Comparison of ENCODE assay signal across 8 cellular contexts in the genomic region with DNA sequence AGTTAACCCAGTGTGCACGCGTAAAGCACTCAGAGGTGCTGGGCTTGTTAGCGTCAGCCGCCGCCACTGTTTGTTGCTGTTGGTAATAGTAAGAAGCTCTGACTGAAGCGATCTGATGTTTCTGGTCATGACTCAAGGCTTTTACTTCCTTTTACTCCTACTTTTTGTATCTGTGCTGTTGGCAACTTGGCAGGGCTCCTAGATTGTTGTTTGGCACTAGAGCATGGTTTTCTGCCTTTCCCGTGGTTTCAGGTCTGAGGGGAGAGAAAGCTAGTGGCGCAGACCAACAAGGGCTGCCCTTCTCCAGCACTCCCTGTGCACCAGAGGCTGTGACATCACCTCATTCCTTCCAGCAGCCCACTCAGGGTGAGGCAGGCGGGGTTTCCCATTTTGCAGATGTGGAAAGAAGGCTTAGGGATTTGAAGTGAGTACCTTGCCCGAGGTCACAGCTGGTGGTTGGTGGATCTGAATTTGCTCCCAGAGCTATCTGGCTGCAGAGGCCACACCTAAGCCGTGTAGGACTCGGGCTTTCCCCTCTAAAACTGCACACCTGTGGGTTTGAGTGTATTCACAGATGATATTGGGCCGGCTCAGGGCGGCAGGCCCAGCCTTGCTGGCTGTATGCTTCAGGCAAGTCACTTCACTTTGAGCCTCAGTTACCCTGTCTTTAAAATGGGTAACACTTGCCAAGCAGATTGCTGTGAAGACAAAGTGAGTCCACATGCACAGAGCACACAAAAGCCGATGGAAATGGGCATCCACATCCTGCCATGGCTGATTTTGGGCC. TPM values are rescaled to one million over a fixed set of nuclear protein-coding genes. Genes with fewer than 3 reads are reported as not detected.
A peak's percentile ranks its signal among the peaks of the same experiment; 100 is the strongest.
DNase-seq lines count a peak whose midpoint lies in the region; ATAC-seq and TF ChIP-seq lines count a peak whose summit lies in the region.

No MANE protein-coding gene starts in this region.

- ATAC-seq in right cardiac atrium (peak in 1 of 2 donors; percentile 3), left ventricle myocardium superior (no peak), GM19467 (IDR thresholded peaks at IDR 0.05; ENCODE audit: unreplicated experiment) (no peak), GM18909 (IDR thresholded peaks at IDR 0.05; ENCODE audit: poor library complexity, unreplicated experiment) (no peak)

- TF ChIP-seq POLR2A in adrenal gland (IDR thresholded peaks at IDR 0.05), result peak in 1 of 2 donors; percentile 65

- no peak for TF ChIP-seq CTCF in adrenal gland (IDR thresholded peaks at IDR 0.05)
- TF ChIP-seq CTCF in kidney epithelial cell (IDR thresholded peaks at IDR 0.05; ENCODE audit: insufficient read depth, low read length, poor library complexity, severe bottlenecking), result no peak

- peak in 2 of 3 donors; percentile 37 to 61 for DNase-seq in right cardiac atrium
- no peak for DNase-seq in left ventricle myocardium superior
- DNase-seq in adrenal gland, result peak; percentile 60 to 92 (median 89)
- DNase-seq in kidney epithelial cell (ENCODE audit: low read depth), result peak; percentile 72
- DNase-seq in NCI-H1930 (lab: John Stamatoyannopoulos, UW), result no peak
- no peak for DNase-seq in iPS-NIHi11 (ENCODE audit: low spot score)

- H3K27ac ChIP-seq in right cardiac atrium (ENCODE audit: low read length) (no peak overlapping the region), adrenal gland (peak overlapping the region; percentile 56 to 88 (median 77))

- H3K4me1 ChIP-seq in right cardiac atrium (ENCODE audit: control insufficient read depth, insufficient read depth, low read length) (peaks cover 9% of the 10 kb centered on the region), adrenal gland (replicated peaks in 1 of 2) (peaks cover 35 to 55% of the 10 kb centered on the region in 2 donors)

- H3K36me3 ChIP-seq in adrenal gland (replicated peaks in 1 of 2) (peaks cover 0 to 34% of the 10 kb centered on the region in 2 donors), kidney epithelial cell (ENCODE audit: control insufficient read depth, insufficient read depth, low read length) (no peaks in the 10 kb centered on the region)

- H3K4me3 ChIP-seq in right cardiac atrium (ENCODE audit: low read length) (no peak overlapping the region), adrenal gland (no peak overlapping the region), kidney epithelial cell (ENCODE audit: low read depth, low read length) (no peak overlapping the region)

- intact Hi-C loops in right cardiac atrium (cut with DNase I), result loop anchor here in 2 of 4 donors (5.0 to 10.0 kb wide), 2 partner anchors 50 to 73 kb away; partner anchors contain the start of genes GRPEL1 (in 1 of the 2) and TADA2B (in 1 of the 2)
- intact Hi-C loops in left ventricle myocardium superior (cut with micrococcal nuclease), result no loop called here
- intact Hi-C loops in adrenal gland (cut with DNase I), result no loop called here

- H3K27me3 ChIP-seq in right cardiac atrium (ENCODE audit: control insufficient read depth, insufficient read depth) (no peaks in the 10 kb centered on the region), adrenal gland (no peaks in the 10 kb centered on the region), kidney epithelial cell (ENCODE audit: control insufficient read depth, insufficient read depth, low read length) (no peaks in the 10 kb centered on the region)

- H3K9me3 ChIP-seq in right cardiac atrium (ENCODE audit: control insufficient read depth, low read length), result no peaks in the 10 kb centered on the region
- no peaks in the 10 kb centered on the region for H3K9me3 ChIP-seq in adrenal gland (replicated peaks in 1 of 3)

- 52% methylated on average over 15 of the region's 15 CpGs for WGBS in right cardiac atrium
- 27 to 54% (median 40%) methylated on average over 10 to 15 of the region's 15 CpGs for WGBS in adrenal gland, 4 donors

RNA-seq across cellular contexts. Expression of gene TADA2B, which starts 51.2 kb away (rescaled TPM):
- total RNA-seq in right cardiac atrium (10 to 100 TPM; 29.4 to 35.6 (median 31.7) TPM), left ventricle myocardium superior (34.6 TPM), adrenal gland (10 to 100 TPM; 28.9 to 60.8 (median 33.2) TPM), kidney epithelial cell (26.9 and 27.9 TPM in 2 replicates)
- polyA plus RNA-seq in right cardiac atrium (19.7 TPM), adrenal gland (10 to 100 TPM; 13.3 to 26.6 (median 14.9) TPM)

Comparison
In these comparisons a context has a peak if more than half of its experiments do, and no peak if none do; other contexts are left out.
1. DNase-seq: peak in right cardiac atrium (2 of 3), adrenal gland (7 of 7) and kidney epithelial cell (single experiment); none in left ventricle myocardium superior (single experiment), NCI-H1930 (0 of 2) and iPS-NIHi11 (single experiment).